ENCODE assay signal across 2 cellular contexts in the genomic region with DNA sequence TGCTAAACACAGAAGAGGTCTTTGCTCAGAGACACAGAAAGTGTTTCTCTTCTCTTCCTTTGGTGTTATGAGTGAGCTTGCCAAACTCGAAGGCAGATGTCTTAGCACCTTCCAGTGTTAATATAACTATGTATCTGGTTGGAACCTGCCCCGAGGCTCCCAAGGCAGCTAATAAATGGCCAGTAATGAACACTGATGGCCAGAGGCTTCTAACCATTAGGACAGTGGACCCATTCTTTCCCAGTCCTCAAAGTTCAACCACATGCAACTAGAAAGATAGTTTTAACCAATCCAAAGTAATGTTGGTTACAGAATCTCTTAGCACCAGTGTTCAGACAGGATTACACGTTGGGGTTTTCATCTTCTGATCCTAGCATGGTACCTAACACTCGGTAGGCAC.
TF ChIP-seq lines count a peak whose summit lies in the region.

No MANE protein-coding gene starts in this region.

TF ChIP-seq in GM23338, 12 proteins besides CTCF, POLR2A, EP300 and RAD21 (continues in another document):
- TF ChIP-seq, protein P1, sequence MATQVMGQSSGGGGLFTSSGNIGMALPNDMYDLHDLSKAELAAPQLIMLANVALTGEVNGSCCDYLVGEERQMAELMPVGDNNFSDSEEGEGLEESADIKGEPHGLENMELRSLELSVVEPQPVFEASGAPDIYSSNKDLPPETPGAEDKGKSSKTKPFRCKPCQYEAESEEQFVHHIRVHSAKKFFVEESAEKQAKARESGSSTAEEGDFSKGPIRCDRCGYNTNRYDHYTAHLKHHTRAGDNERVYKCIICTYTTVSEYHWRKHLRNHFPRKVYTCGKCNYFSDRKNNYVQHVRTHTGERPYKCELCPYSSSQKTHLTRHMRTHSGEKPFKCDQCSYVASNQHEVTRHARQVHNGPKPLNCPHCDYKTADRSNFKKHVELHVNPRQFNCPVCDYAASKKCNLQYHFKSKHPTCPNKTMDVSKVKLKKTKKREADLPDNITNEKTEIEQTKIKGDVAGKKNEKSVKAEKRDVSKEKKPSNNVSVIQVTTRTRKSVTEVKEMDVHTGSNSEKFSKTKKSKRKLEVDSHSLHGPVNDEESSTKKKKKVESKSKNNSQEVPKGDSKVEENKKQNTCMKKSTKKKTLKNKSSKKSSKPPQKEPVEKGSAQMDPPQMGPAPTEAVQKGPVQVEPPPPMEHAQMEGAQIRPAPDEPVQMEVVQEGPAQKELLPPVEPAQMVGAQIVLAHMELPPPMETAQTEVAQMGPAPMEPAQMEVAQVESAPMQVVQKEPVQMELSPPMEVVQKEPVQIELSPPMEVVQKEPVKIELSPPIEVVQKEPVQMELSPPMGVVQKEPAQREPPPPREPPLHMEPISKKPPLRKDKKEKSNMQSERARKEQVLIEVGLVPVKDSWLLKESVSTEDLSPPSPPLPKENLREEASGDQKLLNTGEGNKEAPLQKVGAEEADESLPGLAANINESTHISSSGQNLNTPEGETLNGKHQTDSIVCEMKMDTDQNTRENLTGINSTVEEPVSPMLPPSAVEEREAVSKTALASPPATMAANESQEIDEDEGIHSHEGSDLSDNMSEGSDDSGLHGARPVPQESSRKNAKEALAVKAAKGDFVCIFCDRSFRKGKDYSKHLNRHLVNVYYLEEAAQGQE (IDR thresholded peaks at IDR 0.05; ENCODE audit: unreplicated experiment) = no peak
- TF ChIP-seq CREB1 (CRISPR knock-in tag; IDR thresholded peaks at IDR 0.05; ENCODE audit: low read depth) (no peak), POLR2AphosphoS5 (IDR thresholded peaks at IDR 0.05; ENCODE audit: low read depth) (no peak), EZH2 (IDR thresholded peaks at IDR 0.05; ENCODE audit: low read depth, unreplicated experiment) (no peak), ZNF331 (CRISPR knock-in tag; IDR thresholded peaks at IDR 0.05; ENCODE audit: low read depth) (no peak), ZNF114 (CRISPR knock-in tag; IDR thresholded peaks at IDR 0.05) (no peak), JUNB (IDR thresholded peaks at IDR 0.05; ENCODE audit: unreplicated experiment) (no peak), STAT1 (IDR thresholded peaks at IDR 0.05; ENCODE audit: unreplicated experiment) (no peak), EZH2phosphoT487 (IDR thresholded peaks at IDR 0.05; ENCODE audit: unreplicated experiment) (no peak)
- TF ChIP-seq, protein P2, sequence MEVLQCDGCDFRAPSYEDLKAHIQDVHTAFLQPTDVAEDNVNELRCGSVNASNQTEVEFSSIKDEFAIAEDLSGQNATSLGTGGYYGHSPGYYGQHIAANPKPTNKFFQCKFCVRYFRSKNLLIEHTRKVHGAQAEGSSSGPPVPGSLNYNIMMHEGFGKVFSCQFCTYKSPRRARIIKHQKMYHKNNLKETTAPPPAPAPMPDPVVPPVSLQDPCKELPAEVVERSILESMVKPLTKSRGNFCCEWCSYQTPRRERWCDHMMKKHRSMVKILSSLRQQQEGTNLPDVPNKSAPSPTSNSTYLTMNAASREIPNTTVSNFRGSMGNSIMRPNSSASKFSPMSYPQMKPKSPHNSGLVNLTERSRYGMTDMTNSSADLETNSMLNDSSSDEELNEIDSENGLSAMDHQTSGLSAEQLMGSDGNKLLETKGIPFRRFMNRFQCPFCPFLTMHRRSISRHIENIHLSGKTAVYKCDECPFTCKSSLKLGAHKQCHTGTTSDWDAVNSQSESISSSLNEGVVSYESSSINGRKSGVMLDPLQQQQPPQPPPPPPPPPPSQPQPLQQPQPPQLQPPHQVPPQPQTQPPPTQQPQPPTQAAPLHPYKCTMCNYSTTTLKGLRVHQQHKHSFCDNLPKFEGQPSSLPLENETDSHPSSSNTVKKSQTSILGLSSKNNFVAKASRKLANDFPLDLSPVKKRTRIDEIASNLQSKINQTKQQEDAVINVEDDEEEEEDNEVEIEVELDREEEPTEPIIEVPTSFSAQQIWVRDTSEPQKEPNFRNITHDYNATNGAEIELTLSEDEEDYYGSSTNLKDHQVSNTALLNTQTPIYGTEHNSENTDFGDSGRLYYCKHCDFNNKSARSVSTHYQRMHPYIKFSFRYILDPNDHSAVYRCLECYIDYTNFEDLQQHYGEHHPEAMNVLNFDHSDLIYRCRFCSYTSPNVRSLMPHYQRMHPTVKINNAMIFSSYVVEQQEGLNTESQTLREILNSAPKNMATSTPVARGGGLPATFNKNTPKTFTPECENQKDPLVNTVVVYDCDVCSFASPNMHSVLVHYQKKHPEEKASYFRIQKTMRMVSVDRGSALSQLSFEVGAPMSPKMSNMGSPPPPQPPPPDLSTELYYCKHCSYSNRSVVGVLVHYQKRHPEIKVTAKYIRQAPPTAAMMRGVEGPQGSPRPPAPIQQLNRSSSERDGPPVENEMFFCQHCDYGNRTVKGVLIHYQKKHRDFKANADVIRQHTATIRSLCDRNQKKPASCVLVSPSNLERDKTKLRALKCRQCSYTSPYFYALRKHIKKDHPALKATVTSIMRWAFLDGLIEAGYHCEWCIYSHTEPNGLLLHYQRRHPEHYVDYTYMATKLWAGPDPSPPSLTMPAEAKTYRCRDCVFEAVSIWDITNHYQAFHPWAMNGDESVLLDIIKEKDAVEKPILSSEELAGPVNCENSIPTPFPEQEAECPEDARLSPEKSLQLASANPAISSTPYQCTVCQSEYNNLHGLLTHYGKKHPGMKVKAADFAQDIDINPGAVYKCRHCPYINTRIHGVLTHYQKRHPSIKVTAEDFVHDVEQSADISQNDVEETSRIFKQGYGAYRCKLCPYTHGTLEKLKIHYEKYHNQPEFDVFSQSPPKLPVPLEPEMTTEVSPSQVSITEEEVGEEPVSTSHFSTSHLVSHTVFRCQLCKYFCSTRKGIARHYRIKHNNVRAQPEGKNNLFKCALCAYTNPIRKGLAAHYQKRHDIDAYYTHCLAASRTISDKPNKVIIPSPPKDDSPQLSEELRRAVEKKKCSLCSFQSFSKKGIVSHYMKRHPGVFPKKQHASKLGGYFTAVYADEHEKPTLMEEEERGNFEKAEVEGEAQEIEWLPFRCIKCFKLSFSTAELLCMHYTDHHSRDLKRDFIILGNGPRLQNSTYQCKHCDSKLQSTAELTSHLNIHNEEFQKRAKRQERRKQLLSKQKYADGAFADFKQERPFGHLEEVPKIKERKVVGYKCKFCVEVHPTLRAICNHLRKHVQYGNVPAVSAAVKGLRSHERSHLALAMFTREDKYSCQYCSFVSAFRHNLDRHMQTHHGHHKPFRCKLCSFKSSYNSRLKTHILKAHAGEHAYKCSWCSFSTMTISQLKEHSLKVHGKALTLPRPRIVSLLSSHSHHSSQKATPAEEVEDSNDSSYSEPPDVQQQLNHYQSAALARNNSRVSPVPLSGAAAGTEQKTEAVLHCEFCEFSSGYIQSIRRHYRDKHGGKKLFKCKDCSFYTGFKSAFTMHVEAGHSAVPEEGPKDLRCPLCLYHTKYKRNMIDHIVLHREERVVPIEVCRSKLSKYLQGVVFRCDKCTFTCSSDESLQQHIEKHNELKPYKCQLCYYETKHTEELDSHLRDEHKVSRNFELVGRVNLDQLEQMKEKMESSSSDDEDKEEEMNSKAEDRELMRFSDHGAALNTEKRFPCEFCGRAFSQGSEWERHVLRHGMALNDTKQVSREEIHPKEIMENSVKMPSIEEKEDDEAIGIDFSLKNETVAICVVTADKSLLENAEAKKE (CRISPR knock-in tag; IDR thresholded peaks at IDR 0.05) = no peak

TF ChIP-seq in SK-N-SH treated with all-trans-retinoic acid at 6 μM for 48 hours, 23 proteins besides CTCF, POLR2A, EP300 and RAD21 (continued from another document):
- TF ChIP-seq, protein P3, sequence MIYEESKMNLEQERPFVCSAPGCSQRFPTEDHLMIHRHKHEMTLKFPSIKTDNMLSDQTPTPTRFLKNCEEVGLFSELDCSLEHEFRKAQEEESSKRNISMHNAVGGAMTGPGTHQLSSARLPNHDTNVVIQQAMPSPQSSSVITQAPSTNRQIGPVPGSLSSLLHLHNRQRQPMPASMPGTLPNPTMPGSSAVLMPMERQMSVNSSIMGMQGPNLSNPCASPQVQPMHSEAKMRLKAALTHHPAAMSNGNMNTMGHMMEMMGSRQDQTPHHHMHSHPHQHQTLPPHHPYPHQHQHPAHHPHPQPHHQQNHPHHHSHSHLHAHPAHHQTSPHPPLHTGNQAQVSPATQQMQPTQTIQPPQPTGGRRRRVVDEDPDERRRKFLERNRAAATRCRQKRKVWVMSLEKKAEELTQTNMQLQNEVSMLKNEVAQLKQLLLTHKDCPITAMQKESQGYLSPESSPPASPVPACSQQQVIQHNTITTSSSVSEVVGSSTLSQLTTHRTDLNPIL (CRISPR knock-in tag; IDR thresholded peaks at IDR 0.05; ENCODE audit: low read depth) = no peak
- no peak for TF ChIP-seq TOX (CRISPR knock-in tag; IDR thresholded peaks at IDR 0.05; ENCODE audit: borderline replicate concordance)
- TF ChIP-seq ARNTL (CRISPR knock-in tag; IDR thresholded peaks at IDR 0.05; ENCODE audit: borderline replicate concordance, low read depth) = no peak
- no peak for TF ChIP-seq CSDC2 (CRISPR knock-in tag; IDR thresholded peaks at IDR 0.05)
- no peak for TF ChIP-seq RARB (CRISPR knock-in tag; IDR thresholded peaks at IDR 0.05)
- TF ChIP-seq ZC3H10 (CRISPR knock-in tag; IDR thresholded peaks at IDR 0.05) = no peak
